In genomic region chr2:42931818-42932195, GRCh38 we compare ENCODE assay signal across 12 cellular contexts.
DNase-seq lines count a peak whose midpoint lies in the region; FAIRE-seq and TF ChIP-seq lines count a peak whose summit lies in the region.
"Had no signal": no experiment of that assay in that cellular context is flagged by ENCODE, and none has a peak within 500 bp of the region (broad histone marks: within the 10 kb centered on the region; RNA-seq: fewer than 3 reads in every experiment).

No MANE protein-coding gene starts in this region.

- H3K79me1 ChIP-seq in mesenchymal stem cell (replicated peaks; ENCODE audit: low read length, poor library complexity, severe bottlenecking) = no peaks in the 10 kb centered on the region

- H3K9me3 ChIP-seq in mesenchymal stem cell (ENCODE audit: control insufficient read depth, low read length) = no peaks in the 10 kb centered on the region
- no peaks in the 10 kb centered on the region for H3K9me3 ChIP-seq in Karpas-422 (ENCODE audit: low read length)

- no peaks in the 10 kb centered on the region for H3K36me3 Mint-ChIP-seq in type B pancreatic cell
- H3K36me3 Mint-ChIP-seq: activated naive CD4-positive, alpha-beta T cell treated with anti-CD3 and anti-CD28 coated beads, Interleukin-2, amount 50 U/mL, for 72 hours had no signal

- no peaks in the 10 kb centered on the region for H3K9me3 Mint-ChIP-seq in type B pancreatic cell
- H3K9me3 Mint-ChIP-seq: activated naive CD4-positive, alpha-beta T cell treated with anti-CD3 and anti-CD28 coated beads, Interleukin-2, amount 50 U/mL, for 72 hours; effector memory CD8-positive, alpha-beta T cell had no signal

- no peak for FAIRE-seq in bronchial epithelial cell (lab: Jason Lieb, UNC)

- H3K36me3 ChIP-seq in bronchial epithelial cell (ENCODE audit: control insufficient read depth, insufficient read depth, low read length) (no peaks in the 10 kb centered on the region), mesenchymal stem cell (ENCODE audit: control insufficient read depth in 1 of 2, insufficient read depth in 2 of 2, low read depth in 1 of 2, low read length in 2 of 2) (no peaks in the 10 kb centered on the region), Karpas-422 (ENCODE audit: insufficient read depth, low read length) (no peaks in the 10 kb centered on the region)

- no peaks in the 10 kb centered on the region for H4K20me1 ChIP-seq in Karpas-422 (ENCODE audit: insufficient read depth, low read depth, low read length)

- peak overlapping the region; percentile 37 for H2BK120ac ChIP-seq in mesenchymal stem cell (ENCODE audit: low read depth, low read length)

- H3K4ac ChIP-seq in mesenchymal stem cell (ENCODE audit: low read depth in 1 of 2, low read length in 2 of 2) = peak overlapping the region; percentile 84 to 91

- no peak overlapping the region for H3K9ac ChIP-seq in mesenchymal stem cell (ENCODE audit: low read length)
- H3K9ac ChIP-seq in Karpas-422 (ENCODE audit: low read length) = no peak overlapping the region

- peak overlapping the region; percentile 72 to 93 for H3K18ac ChIP-seq in mesenchymal stem cell (ENCODE audit: low read depth in 1 of 2, low read length in 2 of 2)

- WGBS in mesenchymal stem cell = 70% methylated on average over 2 of the region's 3 CpGs

- H3K27me3 Mint-ChIP-seq in type B pancreatic cell = no peaks in the 10 kb centered on the region

- peak overlapping the region in 1 of 2 experiments; percentile 44 for H3K14ac ChIP-seq in mesenchymal stem cell (ENCODE audit: low read length in 2 of 2)

- H4K8ac ChIP-seq in mesenchymal stem cell (ENCODE audit: low read length) = peak overlapping the region; percentile 80

- peaks cover 74% of the 10 kb centered on the region for H3K4me1 Mint-ChIP-seq in type B pancreatic cell (ENCODE audit: unreplicated experiment)

- H3K27ac ChIP-seq in mesenchymal stem cell (ENCODE audit: low read length, poor library complexity, severe bottlenecking) = peak overlapping the region; percentile 36
- H3K27ac ChIP-seq in Karpas-422 (ENCODE audit: low read length) = no peak overlapping the region
- H3K27ac ChIP-seq: GM23248 had no signal

- DNase-seq in NCI-H524 treated with DMSO at 0.1 percent for 48 hours (lab: John Stamatoyannopoulos, UW) (peak; percentile 37), bronchial epithelial cell (ENCODE audit: low read depth) (peak; percentile 47), mesenchymal stem cell (no peak), type B pancreatic cell (ENCODE audit: extremely low spot score, unreplicated experiment) (no peak), Karpas-422 (no peak), HCEC 1CT (no peak), dedifferentiated amniotic fluid mesenchymal stem cell (ENCODE audit: extremely low spot score) (no peak)
- DNase-seq: effector memory CD8-positive, alpha-beta T cell; hypothalamus; NCI-H2081 treated with DMSO at 0.1 percent for 48 hours had no signal

- no peak overlapping the region for H3K4me3 Mint-ChIP-seq in type B pancreatic cell
- H3K4me3 Mint-ChIP-seq: effector memory CD8-positive, alpha-beta T cell had no signal

- H3K27me3 ChIP-seq in bronchial epithelial cell (ENCODE audit: control insufficient read depth, insufficient read depth, low read length) (no peaks in the 10 kb centered on the region), mesenchymal stem cell (ENCODE audit: control insufficient read depth in 1 of 2, insufficient read depth in 1 of 2, low read length in 2 of 2) (no peaks in the 10 kb centered on the region), Karpas-422 (ENCODE audit: low read length) (no peaks in the 10 kb centered on the region)

- peak overlapping the region; percentile 60 for H2BK15ac ChIP-seq in mesenchymal stem cell (ENCODE audit: low read depth, poor library complexity, severe bottlenecking)

- H2AFZ ChIP-seq in mesenchymal stem cell (ENCODE audit: low read depth, low read length) (peak overlapping the region; percentile 1), Karpas-422 (ENCODE audit: low read length) (no peak overlapping the region)

- H3K4me1 ChIP-seq in mesenchymal stem cell (ENCODE audit: control insufficient read depth, insufficient read depth, low read depth, low read length) (peaks cover 51% of the 10 kb centered on the region), Karpas-422 (ENCODE audit: low read length) (no peaks in the 10 kb centered on the region)

- H3K4me2 ChIP-seq in mesenchymal stem cell (ENCODE audit: low read length, poor library complexity, severe bottlenecking) = no peak overlapping the region
- H3K4me2 ChIP-seq in Karpas-422 (ENCODE audit: low read depth, low read length, poor library complexity, severe bottlenecking) = no peak overlapping the region

- H3K4me3 ChIP-seq in bronchial epithelial cell (ENCODE audit: low read depth, low read length) (no peak overlapping the region), mesenchymal stem cell (ENCODE audit: insufficient read depth in 1 of 2, low read depth in 1 of 2, low read length in 2 of 2) (no peak overlapping the region), Karpas-422 (ENCODE audit: low read length) (no peak overlapping the region)
- H3K4me3 ChIP-seq: GM23248 had no signal

- TF ChIP-seq CTCF in bronchial epithelial cell (IDR thresholded peaks at IDR 0.05; ENCODE audit: insufficient read depth, low read length, severe bottlenecking) = no peak
- TF ChIP-seq CTCF in type B pancreatic cell (conservative IDR thresholded peaks at IDR 0.05) = no peak

- H2BK12ac ChIP-seq in mesenchymal stem cell (ENCODE audit: low read length in 2 of 2) = peak overlapping the region; percentile 89 to 100

- peak overlapping the region; percentile 26 for H2BK5ac ChIP-seq in mesenchymal stem cell (ENCODE audit: low read depth, low read length, poor library complexity, severe bottlenecking)

- peak overlapping the region; percentile 67 for H3K27ac Mint-ChIP-seq in type B pancreatic cell
- H3K27ac Mint-ChIP-seq: activated naive CD4-positive, alpha-beta T cell treated with anti-CD3 and anti-CD28 coated beads, Interleukin-2, amount 50 U/mL, for 72 hours had no signal

- H3K79me2 ChIP-seq in Karpas-422 (ENCODE audit: low read length) = no peaks in the 10 kb centered on the region

- H4K91ac ChIP-seq in mesenchymal stem cell (ENCODE audit: low read length) = peak overlapping the region; percentile 76

- H3K23ac ChIP-seq in mesenchymal stem cell (ENCODE audit: low read length in 2 of 2) = no peak overlapping the region

- H3K9me2 ChIP-seq in Karpas-422 (replicated peaks; ENCODE audit: insufficient read depth, low read length) = no peaks in the 10 kb centered on the region

- H2AK5ac ChIP-seq in mesenchymal stem cell (ENCODE audit: low read length, severe bottlenecking) = peak overlapping the region; percentile 63

Comparison
In these comparisons a context has a peak if more than half of its experiments do, and no peak if none do; other contexts are left out.
1. DNase-seq: peak in NCI-H524 treated with DMSO at 0.1 percent for 48 hours (single experiment) and bronchial epithelial cell (single experiment); none in mesenchymal stem cell (single experiment), type B pancreatic cell (single experiment), Karpas-422 (single experiment), HCEC 1CT (single experiment) and dedifferentiated amniotic fluid mesenchymal stem cell (single experiment).